In the genomic region with DNA sequence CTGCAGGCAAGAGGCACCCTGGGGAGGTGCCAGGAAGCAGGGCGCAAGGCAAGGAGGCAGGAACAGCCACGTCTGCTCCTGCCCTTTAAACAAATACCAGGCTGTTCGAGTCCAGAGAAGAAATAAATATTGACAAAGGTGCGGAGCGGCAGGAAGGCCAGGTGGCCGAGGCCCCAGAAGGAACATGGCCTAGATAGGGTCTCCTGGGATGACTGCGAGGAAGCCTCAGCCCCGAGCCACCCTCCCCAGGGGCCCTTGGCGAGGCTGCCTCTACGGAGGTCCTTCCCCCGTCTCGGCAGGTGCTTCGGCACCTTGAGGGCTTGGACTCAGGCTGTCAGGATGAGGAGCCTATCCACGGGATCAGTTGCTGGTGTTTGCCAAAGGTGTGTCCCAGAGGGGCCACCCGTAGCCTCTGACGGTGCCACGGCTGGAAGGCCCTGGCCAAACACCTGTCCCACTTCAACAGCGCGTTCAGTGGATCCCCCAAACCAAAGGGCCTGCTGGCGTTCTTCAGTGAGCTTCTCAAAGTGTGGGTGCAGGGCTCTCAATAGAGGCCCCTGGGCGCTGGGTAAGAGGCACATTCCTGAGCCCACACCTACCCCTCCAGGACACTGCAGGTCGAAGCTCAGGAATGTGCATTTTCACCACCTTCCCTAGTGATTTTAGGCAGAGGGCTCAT, we compare ENCODE assay signal across 1 cellular context.
TF ChIP-seq lines count a peak whose summit lies in the region.

No MANE protein-coding gene starts in this region.

TF ChIP-seq in H1, 55 proteins besides CTCF, POLR2A, EP300 and RAD21:
- TF ChIP-seq, protein P1, sequence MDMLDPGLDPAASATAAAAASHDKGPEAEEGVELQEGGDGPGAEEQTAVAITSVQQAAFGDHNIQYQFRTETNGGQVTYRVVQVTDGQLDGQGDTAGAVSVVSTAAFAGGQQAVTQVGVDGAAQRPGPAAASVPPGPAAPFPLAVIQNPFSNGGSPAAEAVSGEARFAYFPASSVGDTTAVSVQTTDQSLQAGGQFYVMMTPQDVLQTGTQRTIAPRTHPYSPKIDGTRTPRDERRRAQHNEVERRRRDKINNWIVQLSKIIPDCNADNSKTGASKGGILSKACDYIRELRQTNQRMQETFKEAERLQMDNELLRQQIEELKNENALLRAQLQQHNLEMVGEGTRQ (IDR thresholded peaks at IDR 0.05; ENCODE audit: low read length) = no peak
- no peak for TF ChIP-seq SIX5 (IDR thresholded peaks at IDR 0.05; ENCODE audit: low read depth, low read length)
- TF ChIP-seq GABPA (IDR thresholded peaks at IDR 0.05; ENCODE audit: borderline replicate concordance, insufficient read depth, low read length) = no peak
- peak; percentile 66; the same call in 1 of the 2 replicates for TF ChIP-seq TEAD4 (IDR thresholded peaks at IDR 0.05; ENCODE audit: low read depth, low read length)
- TF ChIP-seq MAFK (IDR thresholded peaks at IDR 0.05; ENCODE audit: low read depth, low read length) = no peak
- no peak for TF ChIP-seq KDM5A (IDR thresholded peaks at IDR 0.05; ENCODE audit: low read length)
- no peak for TF ChIP-seq JUN (IDR thresholded peaks at IDR 0.05; ENCODE audit: low read depth, low read length)
- TF ChIP-seq CEBPB (IDR thresholded peaks at IDR 0.05; ENCODE audit: low read depth, low read length) = no peak
TF ChIP-seq in H1: peak in this region for 1.
